ENCODE assay signal across 2 cellular contexts in the genomic region with DNA sequence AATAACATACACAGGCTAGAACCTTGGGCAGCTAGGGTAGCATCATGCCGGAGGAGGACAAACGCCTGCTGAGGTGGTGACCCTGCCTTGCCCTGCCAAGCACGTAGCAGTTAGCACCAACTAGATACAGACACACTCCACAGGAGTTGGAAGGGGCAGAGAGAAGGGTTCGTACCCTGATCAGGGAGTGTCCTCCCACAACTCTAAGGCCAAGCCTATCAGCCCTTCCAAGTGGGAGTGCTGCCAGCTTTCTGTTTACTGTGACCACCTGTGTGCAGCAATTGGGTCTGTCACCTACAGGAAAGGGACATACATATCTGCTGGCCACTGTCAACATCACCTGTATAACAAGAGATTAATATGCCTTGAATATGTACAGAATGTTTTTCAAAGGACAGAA.
TF ChIP-seq lines count a peak whose summit lies in the region.

No MANE protein-coding gene starts in this region.

TF ChIP-seq in WTC11, 78 proteins besides CTCF, POLR2A, EP300 and RAD21 (continued from another document):
- TF ChIP-seq, protein P1, sequence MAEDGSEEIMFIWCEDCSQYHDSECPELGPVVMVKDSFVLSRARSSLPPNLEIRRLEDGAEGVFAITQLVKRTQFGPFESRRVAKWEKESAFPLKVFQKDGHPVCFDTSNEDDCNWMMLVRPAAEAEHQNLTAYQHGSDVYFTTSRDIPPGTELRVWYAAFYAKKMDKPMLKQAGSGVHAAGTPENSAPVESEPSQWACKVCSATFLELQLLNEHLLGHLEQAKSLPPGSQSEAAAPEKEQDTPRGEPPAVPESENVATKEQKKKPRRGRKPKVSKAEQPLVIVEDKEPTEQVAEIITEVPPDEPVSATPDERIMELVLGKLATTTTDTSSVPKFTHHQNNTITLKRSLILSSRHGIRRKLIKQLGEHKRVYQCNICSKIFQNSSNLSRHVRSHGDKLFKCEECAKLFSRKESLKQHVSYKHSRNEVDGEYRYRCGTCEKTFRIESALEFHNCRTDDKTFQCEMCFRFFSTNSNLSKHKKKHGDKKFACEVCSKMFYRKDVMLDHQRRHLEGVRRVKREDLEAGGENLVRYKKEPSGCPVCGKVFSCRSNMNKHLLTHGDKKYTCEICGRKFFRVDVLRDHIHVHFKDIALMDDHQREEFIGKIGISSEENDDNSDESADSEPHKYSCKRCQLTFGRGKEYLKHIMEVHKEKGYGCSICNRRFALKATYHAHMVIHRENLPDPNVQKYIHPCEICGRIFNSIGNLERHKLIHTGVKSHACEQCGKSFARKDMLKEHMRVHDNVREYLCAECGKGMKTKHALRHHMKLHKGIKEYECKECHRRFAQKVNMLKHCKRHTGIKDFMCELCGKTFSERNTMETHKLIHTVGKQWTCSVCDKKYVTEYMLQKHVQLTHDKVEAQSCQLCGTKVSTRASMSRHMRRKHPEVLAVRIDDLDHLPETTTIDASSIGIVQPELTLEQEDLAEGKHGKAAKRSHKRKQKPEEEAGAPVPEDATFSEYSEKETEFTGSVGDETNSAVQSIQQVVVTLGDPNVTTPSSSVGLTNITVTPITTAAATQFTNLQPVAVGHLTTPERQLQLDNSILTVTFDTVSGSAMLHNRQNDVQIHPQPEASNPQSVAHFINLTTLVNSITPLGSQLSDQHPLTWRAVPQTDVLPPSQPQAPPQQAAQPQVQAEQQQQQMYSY (CRISPR knock-in tag; IDR thresholded peaks at IDR 0.05) = no peak
- TF ChIP-seq FOXK1 (CRISPR knock-in tag; IDR thresholded peaks at IDR 0.05) = no peak
- TF ChIP-seq, protein P2, sequence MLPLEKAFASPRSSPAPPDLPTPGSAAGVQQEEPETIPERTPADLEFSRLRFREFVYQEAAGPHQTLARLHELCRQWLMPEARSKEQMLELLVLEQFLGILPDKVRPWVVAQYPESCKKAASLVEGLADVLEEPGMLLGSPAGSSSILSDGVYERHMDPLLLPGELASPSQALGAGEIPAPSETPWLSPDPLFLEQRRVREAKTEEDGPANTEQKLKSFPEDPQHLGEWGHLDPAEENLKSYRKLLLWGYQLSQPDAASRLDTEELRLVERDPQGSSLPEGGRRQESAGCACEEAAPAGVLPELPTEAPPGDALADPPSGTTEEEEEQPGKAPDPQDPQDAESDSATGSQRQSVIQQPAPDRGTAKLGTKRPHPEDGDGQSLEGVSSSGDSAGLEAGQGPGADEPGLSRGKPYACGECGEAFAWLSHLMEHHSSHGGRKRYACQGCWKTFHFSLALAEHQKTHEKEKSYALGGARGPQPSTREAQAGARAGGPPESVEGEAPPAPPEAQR (CRISPR knock-in tag; IDR thresholded peaks at IDR 0.05) = no peak
- TF ChIP-seq, protein P3, sequence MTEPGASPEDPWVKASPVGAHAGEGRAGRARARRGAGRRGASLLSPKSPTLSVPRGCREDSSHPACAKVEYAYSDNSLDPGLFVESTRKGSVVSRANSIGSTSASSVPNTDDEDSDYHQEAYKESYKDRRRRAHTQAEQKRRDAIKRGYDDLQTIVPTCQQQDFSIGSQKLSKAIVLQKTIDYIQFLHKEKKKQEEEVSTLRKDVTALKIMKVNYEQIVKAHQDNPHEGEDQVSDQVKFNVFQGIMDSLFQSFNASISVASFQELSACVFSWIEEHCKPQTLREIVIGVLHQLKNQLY (CRISPR knock-in tag; IDR thresholded peaks at IDR 0.05) = no peak
- TF ChIP-seq, protein P4, sequence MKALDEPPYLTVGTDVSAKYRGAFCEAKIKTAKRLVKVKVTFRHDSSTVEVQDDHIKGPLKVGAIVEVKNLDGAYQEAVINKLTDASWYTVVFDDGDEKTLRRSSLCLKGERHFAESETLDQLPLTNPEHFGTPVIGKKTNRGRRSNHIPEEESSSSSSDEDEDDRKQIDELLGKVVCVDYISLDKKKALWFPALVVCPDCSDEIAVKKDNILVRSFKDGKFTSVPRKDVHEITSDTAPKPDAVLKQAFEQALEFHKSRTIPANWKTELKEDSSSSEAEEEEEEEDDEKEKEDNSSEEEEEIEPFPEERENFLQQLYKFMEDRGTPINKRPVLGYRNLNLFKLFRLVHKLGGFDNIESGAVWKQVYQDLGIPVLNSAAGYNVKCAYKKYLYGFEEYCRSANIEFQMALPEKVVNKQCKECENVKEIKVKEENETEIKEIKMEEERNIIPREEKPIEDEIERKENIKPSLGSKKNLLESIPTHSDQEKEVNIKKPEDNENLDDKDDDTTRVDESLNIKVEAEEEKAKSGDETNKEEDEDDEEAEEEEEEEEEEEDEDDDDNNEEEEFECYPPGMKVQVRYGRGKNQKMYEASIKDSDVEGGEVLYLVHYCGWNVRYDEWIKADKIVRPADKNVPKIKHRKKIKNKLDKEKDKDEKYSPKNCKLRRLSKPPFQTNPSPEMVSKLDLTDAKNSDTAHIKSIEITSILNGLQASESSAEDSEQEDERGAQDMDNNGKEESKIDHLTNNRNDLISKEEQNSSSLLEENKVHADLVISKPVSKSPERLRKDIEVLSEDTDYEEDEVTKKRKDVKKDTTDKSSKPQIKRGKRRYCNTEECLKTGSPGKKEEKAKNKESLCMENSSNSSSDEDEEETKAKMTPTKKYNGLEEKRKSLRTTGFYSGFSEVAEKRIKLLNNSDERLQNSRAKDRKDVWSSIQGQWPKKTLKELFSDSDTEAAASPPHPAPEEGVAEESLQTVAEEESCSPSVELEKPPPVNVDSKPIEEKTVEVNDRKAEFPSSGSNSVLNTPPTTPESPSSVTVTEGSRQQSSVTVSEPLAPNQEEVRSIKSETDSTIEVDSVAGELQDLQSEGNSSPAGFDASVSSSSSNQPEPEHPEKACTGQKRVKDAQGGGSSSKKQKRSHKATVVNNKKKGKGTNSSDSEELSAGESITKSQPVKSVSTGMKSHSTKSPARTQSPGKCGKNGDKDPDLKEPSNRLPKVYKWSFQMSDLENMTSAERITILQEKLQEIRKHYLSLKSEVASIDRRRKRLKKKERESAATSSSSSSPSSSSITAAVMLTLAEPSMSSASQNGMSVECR (CRISPR knock-in tag; IDR thresholded peaks at IDR 0.05; ENCODE audit: borderline replicate concordance) = no peak
- TF ChIP-seq, protein P5, sequence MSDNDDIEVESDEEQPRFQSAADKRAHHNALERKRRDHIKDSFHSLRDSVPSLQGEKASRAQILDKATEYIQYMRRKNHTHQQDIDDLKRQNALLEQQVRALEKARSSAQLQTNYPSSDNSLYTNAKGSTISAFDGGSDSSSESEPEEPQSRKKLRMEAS (CRISPR knock-in tag; IDR thresholded peaks at IDR 0.05) = no peak

TF ChIP-seq in HEK293T, 16 proteins besides CTCF, POLR2A, EP300 and RAD21 (continued from another document):
- no peak for TF ChIP-seq NFRKB (IDR thresholded peaks at IDR 0.05)
- TF ChIP-seq TARDBP (IDR thresholded peaks at IDR 0.05) = no peak
- no peak for TF ChIP-seq L3MBTL2 (conservative IDR thresholded peaks at IDR 0.05)
- no peak for TF ChIP-seq HDGF (IDR thresholded peaks at IDR 0.05; ENCODE audit: borderline replicate concordance)
- TF ChIP-seq LEF1 (IDR thresholded peaks at IDR 0.05; ENCODE audit: borderline replicate concordance) = no peak
- TF ChIP-seq SP1 (IDR thresholded peaks at IDR 0.05) = no peak
- no peak for TF ChIP-seq FOXM1 (IDR thresholded peaks at IDR 0.05; ENCODE audit: borderline replicate concordance)
